ENCODE assay signal across 1 cellular context in genomic region chr12:10362828-10363664, GRCh38.
TF ChIP-seq lines count a peak whose summit lies in the region.

No MANE protein-coding gene starts in this region.

TF ChIP-seq in K562, 482 proteins besides CTCF, POLR2A, EP300 and RAD21 (continued from another document and continues in another):
- TF ChIP-seq PKNOX1 (IDR thresholded peaks at IDR 0.05) (peak; percentile 51; the same call in 1 of the 2 replicates), ARNT (IDR thresholded peaks at IDR 0.05) (peak; percentile 41 to 53; a peak in 1 of 4 replicates), SIX5 (IDR thresholded peaks at IDR 0.05; ENCODE audit: borderline replicate concordance in 1 of 2, insufficient read depth in 1 of 2, low read depth in 1 of 2, low read length in 2 of 2) (no peak), GABPA (tag; conservative IDR thresholded peaks at IDR 0.05; ENCODE audit: low read depth) (no peak), HDAC6 (IDR thresholded peaks at IDR 0.05; ENCODE audit: low read depth, low read length) (no peak), ZNF589 (CRISPR knock-in tag; IDR thresholded peaks at IDR 0.05; ENCODE audit: low read depth) (peak; percentile 19; the same call in 1 of the 2 replicates), AFF1 (IDR thresholded peaks at IDR 0.05; ENCODE audit: low read depth in 1 of 2, partially characterized antibody in 2 of 2) (peak in 1 of 2 experiments; percentile 28), ZBTB7A (IDR thresholded peaks at IDR 0.05; ENCODE audit: borderline replicate concordance, control insufficient read depth, low read depth, low read length) (peak; percentile 61), RAD51 (IDR thresholded peaks at IDR 0.05; ENCODE audit: borderline replicate concordance, low read depth) (no peak), CBFA2T2 (conservative IDR thresholded peaks at IDR 0.05) (peak; percentile 84), NONO (IDR thresholded peaks at IDR 0.05; ENCODE audit: low read depth in 2 of 2, low read length in 1 of 2) (no peak), PHTF2 (CRISPR knock-in tag; IDR thresholded peaks at IDR 0.05) (no peak), KDM1A (IDR thresholded peaks at IDR 0.05) (peak; percentile 76 to 79; a peak in 3 of 4 replicates), RNF2 (IDR thresholded peaks at IDR 0.05) (0 out of 2 replicates have a peak, but pooled peaks have one; percentile 11), PTBP1 (IDR thresholded peaks at IDR 0.05; ENCODE audit: low read depth, low read length) (no peak), CEBPG (CRISPR knock-in tag; IDR thresholded peaks at IDR 0.05) (no peak), CEBPG (tag; conservative IDR thresholded peaks at IDR 0.05 in 1 of 2, IDR thresholded peaks at IDR 0.05 in 1 of 2) (0 out of 4 replicates have a peak, but pooled peaks of 1 of the 2 experiments have one; percentile 28), EHMT2 (IDR thresholded peaks at IDR 0.05) (no peak), CBFA2T3 (IDR thresholded peaks at IDR 0.05) (peak; percentile 91), ZNF778 (CRISPR knock-in tag; IDR thresholded peaks at IDR 0.05) (no peak), BCOR (IDR thresholded peaks at IDR 0.05) (peak; percentile 15; the same call in 1 of the 2 replicates), SMAD3 (CRISPR knock-in tag; conservative IDR thresholded peaks at IDR 0.05) (no peak), HMGN3 (IDR thresholded peaks at IDR 0.05; ENCODE audit: borderline replicate concordance, extremely low read depth, insufficient read length, low read depth, low read length) (no peak), PML (IDR thresholded peaks at IDR 0.05; ENCODE audit: low read length) (peak; percentile 60), CREB1 (IDR thresholded peaks at IDR 0.05) (peak; percentile 34; the same call in 1 of the 2 replicates), CREB1 (CRISPR knock-in tag; IDR thresholded peaks at IDR 0.05) (no peak), NCOA1 (IDR thresholded peaks at IDR 0.05; ENCODE audit: low read depth) (peak; percentile 40; the same call in 1 of the 2 replicates), POLR2AphosphoS5 (IDR thresholded peaks at IDR 0.05; ENCODE audit: control insufficient read depth, insufficient read depth, low read depth, low read length) (peak; percentile 69), CREM (IDR thresholded peaks at IDR 0.05; ENCODE audit: low read depth) (peak; percentile 33; the same call in 1 of the 2 replicates), TCF3 (CRISPR knock-in tag; IDR thresholded peaks at IDR 0.05) (peak; percentile 88), HEY1 (CRISPR knock-in tag; IDR thresholded peaks at IDR 0.05; ENCODE audit: borderline replicate concordance) (no peak), HDAC1 (IDR thresholded peaks at IDR 0.05) (peak in 1 of 2 experiments; percentile 47; a peak in 2 of 4 replicates), ELF1 (tag; IDR thresholded peaks at IDR 0.05) (no peak), U2AF1 (optimal IDR thresholded peaks at IDR 0.05; ENCODE audit: low read depth, low read length) (no peak), SOX6 (IDR thresholded peaks at IDR 0.05) (peak; percentile 80; the same call in 1 of the 2 replicates), JUND (IDR thresholded peaks at IDR 0.05; ENCODE audit: borderline replicate concordance, low read depth, low read length) (peak; percentile 83), JUND (tag; IDR thresholded peaks at IDR 0.05; ENCODE audit: borderline replicate concordance, low read depth, low read length) (peak; percentile 73; the same call in 1 of the 3 replicates), ARID1B (IDR thresholded peaks at IDR 0.05) (peak; percentile 90), HMG20B (CRISPR knock-in tag; IDR thresholded peaks at IDR 0.05) (no peak), HNRNPUL1 (IDR thresholded peaks at IDR 0.05; ENCODE audit: low read length) (no peak), STAT5A (IDR thresholded peaks at IDR 0.05; ENCODE audit: borderline replicate concordance, low read length) (peak; percentile 90), EP400 (IDR thresholded peaks at IDR 0.05) (peak; percentile 37; the same call in 1 of the 2 replicates), NFIC (IDR thresholded peaks at IDR 0.05) (peak; percentile 60), ZNF764 (CRISPR knock-in tag; IDR thresholded peaks at IDR 0.05; ENCODE audit: low read depth) (no peak), CSDE1 (IDR thresholded peaks at IDR 0.05) (no peak), ZNF655 (CRISPR knock-in tag; IDR thresholded peaks at IDR 0.05) (no peak), NFATC3 (IDR thresholded peaks at IDR 0.05) (no peak), RCOR1 (IDR thresholded peaks at IDR 0.05; ENCODE audit: borderline replicate concordance in 1 of 2, low read depth in 2 of 2, low read length in 2 of 2) (0 out of 4 replicates have a peak, but pooled peaks of 1 of the 2 experiments have one; percentile 11), DIDO1 (tag; IDR thresholded peaks at IDR 0.05; ENCODE audit: low read depth) (no peak), NRF1 (conservative IDR thresholded peaks at IDR 0.05 in 1 of 2, IDR thresholded peaks at IDR 0.05 in 1 of 2) (no peak)
- TF ChIP-seq, protein P1, sequence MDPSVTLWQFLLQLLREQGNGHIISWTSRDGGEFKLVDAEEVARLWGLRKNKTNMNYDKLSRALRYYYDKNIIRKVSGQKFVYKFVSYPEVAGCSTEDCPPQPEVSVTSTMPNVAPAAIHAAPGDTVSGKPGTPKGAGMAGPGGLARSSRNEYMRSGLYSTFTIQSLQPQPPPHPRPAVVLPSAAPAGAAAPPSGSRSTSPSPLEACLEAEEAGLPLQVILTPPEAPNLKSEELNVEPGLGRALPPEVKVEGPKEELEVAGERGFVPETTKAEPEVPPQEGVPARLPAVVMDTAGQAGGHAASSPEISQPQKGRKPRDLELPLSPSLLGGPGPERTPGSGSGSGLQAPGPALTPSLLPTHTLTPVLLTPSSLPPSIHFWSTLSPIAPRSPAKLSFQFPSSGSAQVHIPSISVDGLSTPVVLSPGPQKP (CRISPR knock-in tag; IDR thresholded peaks at IDR 0.05), result no peak
- TF ChIP-seq, protein P2, sequence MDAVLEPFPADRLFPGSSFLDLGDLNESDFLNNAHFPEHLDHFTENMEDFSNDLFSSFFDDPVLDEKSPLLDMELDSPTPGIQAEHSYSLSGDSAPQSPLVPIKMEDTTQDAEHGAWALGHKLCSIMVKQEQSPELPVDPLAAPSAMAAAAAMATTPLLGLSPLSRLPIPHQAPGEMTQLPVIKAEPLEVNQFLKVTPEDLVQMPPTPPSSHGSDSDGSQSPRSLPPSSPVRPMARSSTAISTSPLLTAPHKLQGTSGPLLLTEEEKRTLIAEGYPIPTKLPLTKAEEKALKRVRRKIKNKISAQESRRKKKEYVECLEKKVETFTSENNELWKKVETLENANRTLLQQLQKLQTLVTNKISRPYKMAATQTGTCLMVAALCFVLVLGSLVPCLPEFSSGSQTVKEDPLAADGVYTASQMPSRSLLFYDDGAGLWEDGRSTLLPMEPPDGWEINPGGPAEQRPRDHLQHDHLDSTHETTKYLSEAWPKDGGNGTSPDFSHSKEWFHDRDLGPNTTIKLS (IDR thresholded peaks at IDR 0.05; ENCODE audit: borderline replicate concordance, low read depth), result no peak
- TF ChIP-seq, protein P3, sequence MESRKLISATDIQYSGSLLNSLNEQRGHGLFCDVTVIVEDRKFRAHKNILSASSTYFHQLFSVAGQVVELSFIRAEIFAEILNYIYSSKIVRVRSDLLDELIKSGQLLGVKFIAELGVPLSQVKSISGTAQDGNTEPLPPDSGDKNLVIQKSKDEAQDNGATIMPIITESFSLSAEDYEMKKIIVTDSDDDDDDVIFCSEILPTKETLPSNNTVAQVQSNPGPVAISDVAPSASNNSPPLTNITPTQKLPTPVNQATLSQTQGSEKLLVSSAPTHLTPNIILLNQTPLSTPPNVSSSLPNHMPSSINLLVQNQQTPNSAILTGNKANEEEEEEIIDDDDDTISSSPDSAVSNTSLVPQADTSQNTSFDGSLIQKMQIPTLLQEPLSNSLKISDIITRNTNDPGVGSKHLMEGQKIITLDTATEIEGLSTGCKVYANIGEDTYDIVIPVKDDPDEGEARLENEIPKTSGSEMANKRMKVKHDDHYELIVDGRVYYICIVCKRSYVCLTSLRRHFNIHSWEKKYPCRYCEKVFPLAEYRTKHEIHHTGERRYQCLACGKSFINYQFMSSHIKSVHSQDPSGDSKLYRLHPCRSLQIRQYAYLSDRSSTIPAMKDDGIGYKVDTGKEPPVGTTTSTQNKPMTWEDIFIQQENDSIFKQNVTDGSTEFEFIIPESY (CRISPR knock-in tag; IDR thresholded peaks at IDR 0.05), result no peak
- TF ChIP-seq, protein P4, sequence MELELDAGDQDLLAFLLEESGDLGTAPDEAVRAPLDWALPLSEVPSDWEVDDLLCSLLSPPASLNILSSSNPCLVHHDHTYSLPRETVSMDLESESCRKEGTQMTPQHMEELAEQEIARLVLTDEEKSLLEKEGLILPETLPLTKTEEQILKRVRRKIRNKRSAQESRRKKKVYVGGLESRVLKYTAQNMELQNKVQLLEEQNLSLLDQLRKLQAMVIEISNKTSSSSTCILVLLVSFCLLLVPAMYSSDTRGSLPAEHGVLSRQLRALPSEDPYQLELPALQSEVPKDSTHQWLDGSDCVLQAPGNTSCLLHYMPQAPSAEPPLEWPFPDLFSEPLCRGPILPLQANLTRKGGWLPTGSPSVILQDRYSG (tag; conservative IDR thresholded peaks at IDR 0.05; ENCODE audit: low read depth), result no peak
- TF ChIP-seq, protein P5, sequence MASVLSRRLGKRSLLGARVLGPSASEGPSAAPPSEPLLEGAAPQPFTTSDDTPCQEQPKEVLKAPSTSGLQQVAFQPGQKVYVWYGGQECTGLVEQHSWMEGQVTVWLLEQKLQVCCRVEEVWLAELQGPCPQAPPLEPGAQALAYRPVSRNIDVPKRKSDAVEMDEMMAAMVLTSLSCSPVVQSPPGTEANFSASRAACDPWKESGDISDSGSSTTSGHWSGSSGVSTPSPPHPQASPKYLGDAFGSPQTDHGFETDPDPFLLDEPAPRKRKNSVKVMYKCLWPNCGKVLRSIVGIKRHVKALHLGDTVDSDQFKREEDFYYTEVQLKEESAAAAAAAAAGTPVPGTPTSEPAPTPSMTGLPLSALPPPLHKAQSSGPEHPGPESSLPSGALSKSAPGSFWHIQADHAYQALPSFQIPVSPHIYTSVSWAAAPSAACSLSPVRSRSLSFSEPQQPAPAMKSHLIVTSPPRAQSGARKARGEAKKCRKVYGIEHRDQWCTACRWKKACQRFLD (CRISPR knock-in tag; IDR thresholded peaks at IDR 0.05), result peak; percentile 24; the same call in 1 of the 2 replicates
- TF ChIP-seq, protein P6, sequence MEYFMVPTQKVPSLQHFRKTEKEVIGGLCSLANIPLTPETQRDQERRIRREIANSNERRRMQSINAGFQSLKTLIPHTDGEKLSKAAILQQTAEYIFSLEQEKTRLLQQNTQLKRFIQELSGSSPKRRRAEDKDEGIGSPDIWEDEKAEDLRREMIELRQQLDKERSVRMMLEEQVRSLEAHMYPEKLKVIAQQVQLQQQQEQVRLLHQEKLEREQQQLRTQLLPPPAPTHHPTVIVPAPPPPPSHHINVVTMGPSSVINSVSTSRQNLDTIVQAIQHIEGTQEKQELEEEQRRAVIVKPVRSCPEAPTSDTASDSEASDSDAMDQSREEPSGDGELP (CRISPR knock-in tag; IDR thresholded peaks at IDR 0.05; ENCODE audit: borderline replicate concordance), result no peak
